ENCODE assay signal across 1 cellular context in genomic region chr1:155172732-155173477, GRCh38.
TF ChIP-seq lines count a peak whose summit lies in the region.

Gene KRTCAP2 (minus strand): TSS chr1:155173304. CDS start chr1:155173224, 80 bp downstream.

TF ChIP-seq in SK-N-SH treated with all-trans-retinoic acid at 6 μM for 48 hours, 23 proteins besides CTCF, POLR2A, EP300 and RAD21 (continued from another document):
- TF ChIP-seq CSRNP3 (CRISPR knock-in tag; IDR thresholded peaks at IDR 0.05) (no peak), ZNF8 (CRISPR knock-in tag; IDR thresholded peaks at IDR 0.05) (no peak), ZC3H10 (CRISPR knock-in tag; IDR thresholded peaks at IDR 0.05) (no peak), PPARA (CRISPR knock-in tag; IDR thresholded peaks at IDR 0.05; ENCODE audit: borderline replicate concordance) (no peak), ESRRG (CRISPR knock-in tag; IDR thresholded peaks at IDR 0.05) (no peak), TOX (CRISPR knock-in tag; IDR thresholded peaks at IDR 0.05; ENCODE audit: borderline replicate concordance) (no peak)
